Comparison of ENCODE assay signal across 8 cellular contexts in genomic region chr9:77488439-77489126, GRCh38.
DNase-seq lines count a peak whose midpoint lies in the region; ATAC-seq and TF ChIP-seq lines count a peak whose summit lies in the region.

No MANE protein-coding gene starts in this region.

- peaks cover 29% of the 10 kb centered on the region for H3K4me1 ChIP-seq in DND-41 (ENCODE audit: insufficient read depth, low read length)

- peak; percentile 64 for TF ChIP-seq CTCF in DND-41 (IDR thresholded peaks at IDR 0.05; ENCODE audit: borderline replicate concordance, extremely low read depth, low read length, poor library complexity, severe bottlenecking)

- H3K27ac ChIP-seq in DND-41 (ENCODE audit: low read length): peak overlapping the region; percentile 79

- peak overlapping the region; percentile 64 for H3K4me2 ChIP-seq in DND-41 (ENCODE audit: insufficient read depth, low read length)

- no peaks in the 10 kb centered on the region for H3K36me3 Mint-ChIP-seq in T-helper 1 cell treated with Interleukin-12 subunit alpha and Interleukin-12 subunit beta and Interleukin-4 antibody, amounts not matched to agents 30 μg/mL and 1 μg/mL, for 36 hours (ENCODE audit: low read depth)
- no peaks in the 10 kb centered on the region for H3K36me3 Mint-ChIP-seq in immature natural killer cell

- no peak overlapping the region for H3K27ac Mint-ChIP-seq in T-helper 1 cell treated with Interleukin-12 subunit alpha and Interleukin-12 subunit beta and Interleukin-4 antibody, amounts not matched to agents 30 μg/mL and 1 μg/mL, for 36 hours
- no peak overlapping the region for H3K27ac Mint-ChIP-seq in immature natural killer cell

- ATAC-seq in DND-41 (ENCODE audit: insufficient read depth, low read depth): peak; percentile 27; the same call in 2 of the 3 replicates
- ATAC-seq in HG03097 (IDR thresholded peaks at IDR 0.05; ENCODE audit: low FRiP score, unreplicated experiment): no peak
- ATAC-seq in HG02571 (IDR thresholded peaks at IDR 0.05; ENCODE audit: unreplicated experiment): no peak

- H3K4me3 Mint-ChIP-seq in T-helper 1 cell treated with Interleukin-12 subunit alpha and Interleukin-12 subunit beta and Interleukin-4 antibody, amounts not matched to agents 30 μg/mL and 1 μg/mL, for 36 hours: peak overlapping the region; percentile 80
- H3K4me3 Mint-ChIP-seq in immature natural killer cell: peak overlapping the region; percentile 65 to 82 (median 72)

- H3K36me3 ChIP-seq in DND-41 (ENCODE audit: insufficient read depth, low read length): no peaks in the 10 kb centered on the region

- H3K79me2 ChIP-seq in DND-41 (ENCODE audit: insufficient read depth, low read length): no peaks in the 10 kb centered on the region

- H2AFZ ChIP-seq in DND-41 (ENCODE audit: low read depth, low read length): peak overlapping the region; percentile 59

- H4K20me1 ChIP-seq in DND-41 (ENCODE audit: insufficient read depth, low read length): no peaks in the 10 kb centered on the region

- peaks cover 18% of the 10 kb centered on the region for H3K9me3 Mint-ChIP-seq in T-helper 1 cell treated with Interleukin-12 subunit alpha and Interleukin-12 subunit beta and Interleukin-4 antibody, amounts not matched to agents 30 μg/mL and 1 μg/mL, for 36 hours
- peaks cover 0 to 6% (median under 1%) of the 10 kb centered on the region in 6 donors for H3K9me3 Mint-ChIP-seq in immature natural killer cell

- H3K4me1 Mint-ChIP-seq in T-helper 1 cell treated with Interleukin-12 subunit alpha and Interleukin-12 subunit beta and Interleukin-4 antibody, amounts not matched to agents 30 μg/mL and 1 μg/mL, for 36 hours (ENCODE audit: low read depth): peaks cover 20% of the 10 kb centered on the region
- H3K4me1 Mint-ChIP-seq in immature natural killer cell: peaks cover 8 to 14% of the 10 kb centered on the region in 2 donors

- H3K4me3 ChIP-seq in DND-41 (ENCODE audit: low read depth in 1 of 2, low read length in 2 of 2): peak overlapping the region; percentile 15 to 50; a peak in 3 of 4 replicates

- H3K9me3 ChIP-seq in DND-41 (ENCODE audit: insufficient read depth, low read length, severe bottlenecking): peaks cover 4% of the 10 kb centered on the region

- peaks cover 10% of the 10 kb centered on the region for H3K27me3 Mint-ChIP-seq in T-helper 1 cell treated with Interleukin-12 subunit alpha and Interleukin-12 subunit beta and Interleukin-4 antibody, amounts not matched to agents 30 μg/mL and 1 μg/mL, for 36 hours (ENCODE audit: low read depth)
- peaks cover 2 to 9% (median 2%) of the 10 kb centered on the region in 3 donors for H3K27me3 Mint-ChIP-seq in immature natural killer cell (ENCODE audit: low read depth in 3 of 3)

- DNase-seq in DND-41 (peak; percentile 14), H4 (ENCODE audit: low spot score) (peak; percentile 11), immature natural killer cell (no peak), NCI-H1048 (lab: John Stamatoyannopoulos, UW) (no peak)
- no peak for DNase-seq in stimulated activated CD4-positive, alpha-beta T cell treated with anti-CD3 and anti-CD28 coated beads, Interleukin-4, amount 100 ng/mL, for 4 hours

- no peaks in the 10 kb centered on the region for H3K27me3 ChIP-seq in DND-41 (ENCODE audit: insufficient read depth, low read length, poor library complexity)

- peak overlapping the region; percentile 36 for H3K9ac ChIP-seq in DND-41 (ENCODE audit: low read depth, low read length)

Comparison
In these comparisons a context has a peak if more than half of its experiments do, and no peak if none do; other contexts are left out.
1. DNase-seq: peak in DND-41 (single experiment) and H4 (single experiment); none in immature natural killer cell (0 of 3), NCI-H1048 (single experiment) and stimulated activated CD4-positive, alpha-beta T cell treated with anti-CD3 and anti-CD28 coated beads, Interleukin-4, amount 100 ng/mL, for 4 hours (0 of 2).